Comparison of ENCODE assay signal across 18 cellular contexts in genomic region chr18:62239475-62239874, GRCh38. TPM values are rescaled to one million over a fixed set of nuclear protein-coding genes. Genes with fewer than 3 reads are reported as not detected.
A peak's percentile ranks its signal among the peaks of the same experiment; 100 is the strongest.
DNase-seq lines count a peak whose midpoint lies in the region; ATAC-seq and TF ChIP-seq lines count a peak whose summit lies in the region.
"Had no signal": no experiment of that assay in that cellular context is flagged by ENCODE, and none has a peak within 500 bp of the region (broad histone marks: within the 10 kb centered on the region; RNA-seq: fewer than 3 reads in every experiment).

No MANE protein-coding gene starts in this region.

- no peak overlapping the region for H3K27ac Mint-ChIP-seq in chondrocyte (ENCODE audit: unreplicated experiment)
- no peak overlapping the region for H3K27ac Mint-ChIP-seq in progenitor cell of endocrine pancreas
- H3K27ac Mint-ChIP-seq: CD4-positive, CD25-positive, alpha-beta regulatory T cell had no signal

- H3K9me3 Mint-ChIP-seq in chondrocyte (ENCODE audit: low read depth) (peaks cover 13% of the 10 kb centered on the region), progenitor cell of endocrine pancreas (ENCODE audit: low read depth) (peaks cover 12% of the 10 kb centered on the region)

- intact Hi-C loops in cardiac septum (cut with DNase I) = no loop called here

- DNase-seq in HEK293T (ENCODE audit: extremely low spot score) (peak; percentile 3), chondrocyte (ENCODE audit: low spot score) (no peak), fibroblast of the aortic adventitia (ENCODE audit: low read depth) (no peak), progenitor cell of endocrine pancreas (ENCODE audit: low spot score, unreplicated experiment) (no peak), cardiac septum (ENCODE audit: low spot score) (no peak)
- DNase-seq: CD4-positive, CD25-positive, alpha-beta regulatory T cell; EL; GOT3; NCI-H1092 treated with DMSO at 0.1 percent for 48 hours; NCI-H1436 treated with DMSO at 0.1 percent for 48 hours; NCI-H1930; NCI-H748 treated with DMSO at 0.1 percent for 48 hours; SIG-M5; SK-N-SH had no signal

- CTCF ChIA-PET in HEK293T (lab: Yijun Ruan, JAX) = no interaction called here

- H3K4me1 Mint-ChIP-seq in chondrocyte (ENCODE audit: low read depth) (no peaks in the 10 kb centered on the region), progenitor cell of endocrine pancreas (ENCODE audit: low read depth) (no peaks in the 10 kb centered on the region)

- H3K4me3 ChIP-seq in fibroblast of the aortic adventitia (ENCODE audit: low read depth, low read length) = no peak overlapping the region
- H3K4me3 ChIP-seq: K562 had no signal

- H3K4me3 Mint-ChIP-seq in chondrocyte (ENCODE audit: unreplicated experiment) = no peak overlapping the region
- H3K4me3 Mint-ChIP-seq in progenitor cell of endocrine pancreas (ENCODE audit: low read depth) = no peak overlapping the region
- H3K4me3 Mint-ChIP-seq: CD4-positive, CD25-positive, alpha-beta regulatory T cell had no signal

- H3K36me3 Mint-ChIP-seq in chondrocyte (ENCODE audit: low read depth) (peaks cover 14% of the 10 kb centered on the region), progenitor cell of endocrine pancreas (ENCODE audit: insufficient read depth) (peaks cover 29% of the 10 kb centered on the region)

- ATAC-seq in HG03469 (IDR thresholded peaks at IDR 0.05; ENCODE audit: unreplicated experiment) (no peak), SK-N-SH treated with all-trans-retinoic acid at 6 μM for 48 hours (no peak)
- ATAC-seq: K562, Panc1 had no signal

- H3K27me3 Mint-ChIP-seq in chondrocyte (ENCODE audit: low read depth) = no peaks in the 10 kb centered on the region
- no peaks in the 10 kb centered on the region for H3K27me3 Mint-ChIP-seq in progenitor cell of endocrine pancreas
- H3K27me3 Mint-ChIP-seq: CD4-positive, CD25-positive, alpha-beta regulatory T cell had no signal

- POLR2A ChIA-PET in HEK293T (lab: Yijun Ruan, JAX) = no interaction called here

- TF ChIP-seq CTCF in chondrocyte (IDR thresholded peaks at IDR 0.05) (peak; percentile 23), fibroblast of the aortic adventitia (IDR thresholded peaks at IDR 0.05; ENCODE audit: insufficient read depth, low read length) (peak; percentile 11), progenitor cell of endocrine pancreas (IDR thresholded peaks at IDR 0.05; ENCODE audit: unreplicated experiment) (peak; percentile 17)

TF ChIP-seq in HEK293T, 16 proteins besides CTCF, POLR2A, EP300 and RAD21:
- no peak for TF ChIP-seq ZNF384 (IDR thresholded peaks at IDR 0.05)
- TF ChIP-seq PKNOX1 (IDR thresholded peaks at IDR 0.05) = no peak
- TF ChIP-seq L3MBTL2 (conservative IDR thresholded peaks at IDR 0.05) = no peak
- TF ChIP-seq ARNT (IDR thresholded peaks at IDR 0.05) = no peak
- no peak for TF ChIP-seq CTBP1 (IDR thresholded peaks at IDR 0.05; ENCODE audit: borderline replicate concordance)
- TF ChIP-seq NFRKB (IDR thresholded peaks at IDR 0.05) = no peak
- no peak for TF ChIP-seq FOXA1 (IDR thresholded peaks at IDR 0.05)
- TF ChIP-seq LEF1 (IDR thresholded peaks at IDR 0.05; ENCODE audit: borderline replicate concordance) = no peak
- no peak for TF ChIP-seq SUZ12 (IDR thresholded peaks at IDR 0.05)
- TF ChIP-seq SP1 (IDR thresholded peaks at IDR 0.05) = no peak

TF ChIP-seq in SK-N-SH treated with all-trans-retinoic acid at 6 μM for 48 hours, 23 proteins besides CTCF, POLR2A, EP300 and RAD21:
- TF ChIP-seq POU6F1 (CRISPR knock-in tag; IDR thresholded peaks at IDR 0.05; ENCODE audit: borderline replicate concordance, low read depth) (no peak), ZNF565 (CRISPR knock-in tag; conservative IDR thresholded peaks at IDR 0.05; ENCODE audit: low read depth) (no peak), GLIS3 (CRISPR knock-in tag; IDR thresholded peaks at IDR 0.05) (no peak)

RNA-seq across cellular contexts. Expression of gene RELCH, which starts 52.4 kb away (rescaled TPM):
- total RNA-seq in chondrocyte (15.2 to 22.6 TPM (median 16.2 TPM) in 3 replicates), fibroblast of the aortic adventitia (ENCODE audit: low replicate concordance) (44.0 and 52.0 TPM in 2 replicates), progenitor cell of endocrine pancreas (34.7 and 39.4 TPM in 2 replicates), cardiac septum (21.0 TPM)

RNA-seq across cellular contexts. Expression of gene PIGN, which starts 52.6 kb away (rescaled TPM):
- total RNA-seq in chondrocyte (27.3 to 37.2 TPM (median 28.0 TPM) in 3 replicates), fibroblast of the aortic adventitia (ENCODE audit: low replicate concordance) (32.7 and 44.8 TPM in 2 replicates), progenitor cell of endocrine pancreas (34.9 and 35.9 TPM in 2 replicates), cardiac septum (24.8 TPM)
